Comparison of ENCODE assay signal across 9 cellular contexts in the genomic region with DNA sequence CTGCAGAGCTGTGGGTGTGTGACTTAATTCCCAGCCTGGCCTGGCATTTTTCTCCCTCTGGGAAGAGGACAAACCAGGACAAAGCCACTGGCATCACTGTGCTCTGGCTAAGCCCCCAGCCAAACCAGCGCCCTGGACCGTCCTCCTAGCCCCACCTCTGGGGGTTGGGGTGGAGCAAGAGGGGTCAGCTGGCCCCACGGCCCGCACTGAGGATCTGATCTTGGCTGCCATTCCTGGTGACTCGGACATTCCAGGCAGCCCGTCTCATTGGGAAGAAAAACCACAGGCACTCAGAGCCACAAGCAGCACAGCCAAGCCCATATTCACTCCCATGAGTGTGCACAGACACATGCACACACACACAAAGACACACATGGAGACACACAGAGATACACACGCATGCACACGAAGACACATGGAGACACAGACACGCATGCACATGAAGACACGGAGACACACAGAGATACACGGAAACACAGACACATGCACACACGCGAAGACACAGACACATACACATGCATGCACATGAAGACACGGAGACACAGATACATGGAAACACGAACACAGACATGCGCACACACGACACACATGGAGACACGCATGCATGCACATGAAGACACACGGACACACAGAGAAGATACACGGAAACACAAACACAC. TPM values are rescaled to one million over a fixed set of nuclear protein-coding genes. Genes with fewer than 3 reads are reported as not detected.
DNase-seq lines count a peak whose midpoint lies in the region; ATAC-seq and TF ChIP-seq lines count a peak whose summit lies in the region.
"Had no signal": no experiment of that assay in that cellular context is flagged by ENCODE, and none has a peak within 500 bp of the region (broad histone marks: within the 10 kb centered on the region; RNA-seq: fewer than 3 reads in every experiment).

No MANE protein-coding gene starts in this region.

- H2AFZ ChIP-seq in fibroblast of lung (ENCODE audit: low read length) = no peak overlapping the region

- H3K9me3 ChIP-seq in AG04450 (ENCODE audit: control insufficient read depth, insufficient read depth, low read length) = no peaks in the 10 kb centered on the region; the same call in 1 of the 2 replicates
- H3K9me3 ChIP-seq in fibroblast of lung (ENCODE audit: control insufficient read depth, insufficient read depth, low read depth, low read length) = no peaks in the 10 kb centered on the region

- H3K4me3 ChIP-seq in AG04450 (ENCODE audit: low read depth, low read length) (no peak overlapping the region), fibroblast of lung (replicated peaks in 1 of 4; ENCODE audit: control extremely low read depth in 1 of 4, insufficient read depth in 1 of 4, low read depth in 3 of 4, low read length in 4 of 4) (peak overlapping the region in 2 of 4 experiments; percentile 5 to 98)

- no peaks in the 10 kb centered on the region for H3K27me3 ChIP-seq in AG04450 (ENCODE audit: control insufficient read depth, insufficient read depth, low read length)
- no peaks in the 10 kb centered on the region for H3K27me3 ChIP-seq in fibroblast of lung (ENCODE audit: control insufficient read depth, insufficient read depth, low read length)

- peak overlapping the region; percentile 77 for H3K4me2 ChIP-seq in fibroblast of lung (ENCODE audit: extremely low read depth, insufficient read depth, low read length)

- H3K27me3 Mint-ChIP-seq in neural crest cell (ENCODE audit: low read depth) = peaks cover 20% of the 10 kb centered on the region

- H3K36me3 Mint-ChIP-seq in neural crest cell (ENCODE audit: low read depth) = no peaks in the 10 kb centered on the region
- H3K36me3 Mint-ChIP-seq: CD14-positive monocyte had no signal

- DNase-seq in AG04450 (ENCODE audit: low read depth, low spot score) (peak; percentile 86), RKO (ENCODE audit: low spot score) (peak; percentile 62), fibroblast of lung (ENCODE audit: low read depth in 2 of 2) (peak; percentile 92 to 97), neural crest cell (ENCODE audit: low read depth, low spot score) (no peak), hippocampal formation (lab: John Stamatoyannopoulos, UW) (no peak), DMS79 treated with DMSO at 0.1 percent for 48 hours (lab: John Stamatoyannopoulos, UW) (no peak)

- H3K4me1 Mint-ChIP-seq in neural crest cell = peaks cover 37% of the 10 kb centered on the region

- no peak overlapping the region for H3K4me3 Mint-ChIP-seq in neural crest cell

- no peaks in the 10 kb centered on the region for H4K20me1 ChIP-seq in fibroblast of lung (ENCODE audit: control insufficient read depth, extremely low read depth, insufficient read depth, low read length)

- TF ChIP-seq CTCF in AG04450 (IDR thresholded peaks at IDR 0.05; ENCODE audit: low read depth, low read length) (no peak), fibroblast of lung (conservative IDR thresholded peaks at IDR 0.05 in 1 of 2, IDR thresholded peaks at IDR 0.05 in 1 of 2; ENCODE audit: low read depth in 1 of 2, low read length in 2 of 2) (no peak), neural crest cell (conservative IDR thresholded peaks at IDR 0.05) (no peak)

- H3K79me2 ChIP-seq in fibroblast of lung (ENCODE audit: control insufficient read depth, insufficient read depth, low read length) = peaks cover 27% of the 10 kb centered on the region

- H3K27ac ChIP-seq in AG04450 (ENCODE audit: low read depth, low read length) = peak overlapping the region; percentile 99
- peak overlapping the region; percentile 96 for H3K27ac ChIP-seq in fibroblast of lung (ENCODE audit: insufficient read depth, low read length)

- POLR2A ChIA-PET in AG04450 (lab: Yijun Ruan, JAX) = interaction anchor here (0.7 kb wide), 1 partner anchor 14 kb away, joined by 3 read pairs; the partner anchor contains the start of gene AURKAIP1

- CTCF ChIA-PET in AG04450 (lab: Charles Lee) = no interaction called here

- H3K27ac Mint-ChIP-seq in neural crest cell (ENCODE audit: unreplicated experiment) = peak overlapping the region; percentile 54
- H3K27ac Mint-ChIP-seq: CD14-positive monocyte had no signal

- ATAC-seq in GM19351 (IDR thresholded peaks at IDR 0.05; ENCODE audit: unreplicated experiment) = no peak
- no peak for ATAC-seq in GM21526 (IDR thresholded peaks at IDR 0.05; ENCODE audit: low FRiP score, unreplicated experiment)

- no peaks in the 10 kb centered on the region for H3K36me3 ChIP-seq in fibroblast of lung (ENCODE audit: control insufficient read depth, insufficient read depth, low read length)

- no peaks in the 10 kb centered on the region for H3K9me3 Mint-ChIP-seq in neural crest cell

- no peak overlapping the region for H3K9ac ChIP-seq in fibroblast of lung (ENCODE audit: insufficient read depth, low read length)

- H3K4me1 ChIP-seq in fibroblast of lung (ENCODE audit: control insufficient read depth, extremely low read depth, insufficient read depth, low read length) = peaks cover 32% of the 10 kb centered on the region

RNA-seq across cellular contexts. Expression of gene MXRA8, which starts 2.3 kb away (rescaled TPM):
- polyA plus RNA-seq in AG04450 (2011; rRNA removed) (186 and 275 TPM in 2 replicates), fibroblast of lung (205 and 239 TPM in 2 replicates)
- 171 and 233 TPM in 2 replicates for polyA minus RNA-seq in AG04450 (2011; rRNA and poly(A)+ RNA removed)
- total RNA-seq in fibroblast of lung (262 and 397 TPM in 2 replicates), neural crest cell (5.0 and 5.8 TPM in 2 replicates)
- polyA plus RNA-seq in fibroblast of lung (2012) = 320 and 409 TPM in 2 replicates
- polyA minus RNA-seq in fibroblast of lung (ENCODE audit: low replicate concordance) = 638 and 877 TPM in 2 replicates
- polyA plus RNA-seq: CD14-positive monocyte had no signal

RNA-seq across cellular contexts. Expression of gene DVL1, which starts 11.4 kb away (rescaled TPM):
- 8.9 and 13.6 TPM in 2 replicates for polyA plus RNA-seq in AG04450 (2011; rRNA removed)
- 7.7 and 9.2 TPM in 2 replicates for polyA minus RNA-seq in AG04450 (2011; rRNA and poly(A)+ RNA removed)
- total RNA-seq in fibroblast of lung = 78.3 and 107 TPM in 2 replicates
- polyA plus RNA-seq in fibroblast of lung = 9.1 and 12.5 TPM in 2 replicates
- polyA plus RNA-seq in fibroblast of lung (2012) = 23.4 and 43.6 TPM in 2 replicates
- 14.8 and 16.0 TPM in 2 replicates for polyA minus RNA-seq in fibroblast of lung (ENCODE audit: low replicate concordance)
- 63.4 and 66.7 TPM in 2 replicates for total RNA-seq in neural crest cell

RNA-seq across cellular contexts. Expression of gene AURKAIP1, which starts 14.4 kb away (rescaled TPM):
- polyA plus RNA-seq in AG04450 (2011; rRNA removed) (54.3 and 71.2 TPM in 2 replicates), fibroblast of lung (42.2 and 66.9 TPM in 2 replicates)
- 17.7 and 23.9 TPM in 2 replicates for polyA minus RNA-seq in AG04450 (2011; rRNA and poly(A)+ RNA removed)
- total RNA-seq in fibroblast of lung (83.2 and 85.2 TPM in 2 replicates), neural crest cell (127 and 128 TPM in 2 replicates)
- 92.6 and 179 TPM in 2 replicates for polyA plus RNA-seq in fibroblast of lung (2012)
- polyA minus RNA-seq in fibroblast of lung (ENCODE audit: low replicate concordance) = 7.1 and 8.1 TPM in 2 replicates

RNA-seq across cellular contexts. Expression of gene TAS1R3, which starts 29.6 kb away (rescaled TPM):
- polyA plus RNA-seq in AG04450 (2011; rRNA removed) = 0.10 and 0.11 TPM in 2 replicates
- 0.04 and 0.09 TPM in 2 replicates for polyA minus RNA-seq in AG04450 (2011; rRNA and poly(A)+ RNA removed)
- 0.17 and 0.26 TPM in 2 replicates for total RNA-seq in fibroblast of lung
- polyA plus RNA-seq in fibroblast of lung = 0.01 and 0.02 TPM in 2 replicates
- 0.06 and 0.13 TPM in 2 replicates for polyA plus RNA-seq in fibroblast of lung (2012)
- not detected in 2 replicates for polyA minus RNA-seq in fibroblast of lung (ENCODE audit: low replicate concordance)
- 0.64 and 0.68 TPM in 2 replicates for total RNA-seq in neural crest cell
- polyA plus RNA-seq: CD14-positive monocyte had no signal

RNA-seq across cellular contexts. Expression of gene CPTP, which starts 36.0 kb away (rescaled TPM):
- 7.1 and 9.5 TPM in 2 replicates for polyA plus RNA-seq in AG04450 (2011; rRNA removed)
- 5.0 and 6.2 TPM in 2 replicates for polyA minus RNA-seq in AG04450 (2011; rRNA and poly(A)+ RNA removed)
- total RNA-seq in fibroblast of lung = 9.0 and 10.1 TPM in 2 replicates
- polyA plus RNA-seq in fibroblast of lung = 6.0 and 6.2 TPM in 2 replicates
- 13.5 and 18.1 TPM in 2 replicates for polyA plus RNA-seq in fibroblast of lung (2012)
- 4.4 and 5.6 TPM in 2 replicates for polyA minus RNA-seq in fibroblast of lung (ENCODE audit: low replicate concordance)
- total RNA-seq in neural crest cell = 18.9 and 19.8 TPM in 2 replicates

Comparison
In these comparisons a context has a peak if more than half of its experiments do, and no peak if none do; other contexts are left out.
1. DNase-seq: peak in AG04450 (single experiment), RKO (single experiment) and fibroblast of lung (2 of 2); none in neural crest cell (single experiment), hippocampal formation (0 of 2) and DMS79 treated with DMSO at 0.1 percent for 48 hours (single experiment).
2. RNA of gene MXRA8, which starts 2.3 kb away (total RNA-seq): 262 to 397 TPM in fibroblast of lung; 5.0 to 5.8 TPM in neural crest cell; every median in the first group is over 10 times any median in the second.